9 cellular contexts compared by ENCODE assay signal in the genomic region with DNA sequence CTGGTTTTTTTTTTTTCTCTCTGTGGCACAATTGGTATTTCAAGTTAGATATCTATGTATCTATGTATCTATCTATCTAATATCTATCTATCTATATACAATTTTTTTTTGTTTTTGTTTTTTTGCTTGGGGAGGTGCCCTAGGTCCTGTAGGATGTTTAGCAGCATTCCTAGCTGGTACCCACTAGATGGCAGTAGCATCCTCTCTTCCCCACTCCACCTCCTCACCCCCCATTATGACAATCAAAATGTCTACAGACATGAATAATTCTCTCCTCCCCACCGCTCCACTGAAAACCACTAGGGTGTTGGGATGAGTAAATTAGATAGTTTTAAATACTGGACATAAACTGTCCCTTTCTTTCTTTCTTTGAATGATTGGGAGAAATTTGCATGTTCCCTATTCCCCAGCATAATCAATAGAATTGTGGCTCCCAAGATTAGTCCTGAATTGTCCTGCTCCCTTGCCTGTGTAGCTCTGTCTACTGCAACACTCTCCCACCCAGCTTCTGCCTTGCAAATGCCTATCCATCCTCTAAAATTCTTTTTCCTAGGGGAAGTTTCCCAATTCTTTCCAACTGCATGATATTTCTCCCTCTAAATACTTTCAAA.
DNase-seq lines count a peak whose midpoint lies in the region; ATAC-seq and TF ChIP-seq lines count a peak whose summit lies in the region.
"Had no signal": no experiment of that assay in that cellular context is flagged by ENCODE, and none has a peak within 500 bp of the region (broad histone marks: within the 10 kb centered on the region; RNA-seq: fewer than 3 reads in every experiment).

No MANE protein-coding gene starts in this region.

- H3K27ac Mint-ChIP-seq in type B pancreatic cell: no peak overlapping the region
- H3K27ac Mint-ChIP-seq in activated naive CD8-positive, alpha-beta T cell treated with anti-CD3 and anti-CD28 coated beads, Interleukin-2, amount 50 U/mL, for 24 hours: no peak overlapping the region

- H3K36me3 Mint-ChIP-seq in type B pancreatic cell: no peaks in the 10 kb centered on the region
- no peaks in the 10 kb centered on the region for H3K36me3 Mint-ChIP-seq in activated naive CD8-positive, alpha-beta T cell treated with anti-CD3 and anti-CD28 coated beads, Interleukin-2, amount 50 U/mL, for 24 hours (ENCODE audit: low read depth)

- H3K27ac ChIP-seq in C4-2B (no peak overlapping the region), RWPE2 (ENCODE audit: poor library complexity, severe bottlenecking) (no peak overlapping the region)

- DNase-seq in RWPE2 (ENCODE audit: low spot score) (no peak), fibroblast of villous mesenchyme (ENCODE audit: low read depth) (peak; percentile 54), type B pancreatic cell (ENCODE audit: extremely low spot score, unreplicated experiment) (no peak), NCI-H524 treated with DMSO at 0.1 percent for 48 hours (lab: John Stamatoyannopoulos, UW) (no peak)
- no peak for DNase-seq in activated naive CD8-positive, alpha-beta T cell treated with anti-CD3 and anti-CD28 coated beads, Interleukin-2, amount 50 U/mL, for 24 hours
- DNase-seq: left cardiac atrium had no signal

- no peaks in the 10 kb centered on the region for H3K27me3 ChIP-seq in RWPE2 (ENCODE audit: insufficient read depth, poor library complexity, severe bottlenecking)

- H3K4me3 Mint-ChIP-seq in type B pancreatic cell: no peak overlapping the region
- H3K4me3 Mint-ChIP-seq in activated naive CD8-positive, alpha-beta T cell treated with anti-CD3 and anti-CD28 coated beads, Interleukin-2, amount 50 U/mL, for 24 hours: no peak overlapping the region

- H3K36me3 ChIP-seq in RWPE2 (ENCODE audit: low read depth): no peaks in the 10 kb centered on the region

- no peaks in the 10 kb centered on the region for H3K4me1 ChIP-seq in RWPE2 (ENCODE audit: insufficient read depth, poor library complexity, severe bottlenecking)

- H3K4me3 ChIP-seq in RWPE2 (ENCODE audit: severe bottlenecking) (no peak overlapping the region), fibroblast of villous mesenchyme (ENCODE audit: low read depth, low read length) (no peak overlapping the region)

- no peaks in the 10 kb centered on the region for H3K4me1 Mint-ChIP-seq in type B pancreatic cell (ENCODE audit: unreplicated experiment)
- H3K4me1 Mint-ChIP-seq in activated naive CD8-positive, alpha-beta T cell treated with anti-CD3 and anti-CD28 coated beads, Interleukin-2, amount 50 U/mL, for 24 hours: no peaks in the 10 kb centered on the region

- TF ChIP-seq CTCF in C4-2B (conservative IDR thresholded peaks at IDR 0.05) (peak; percentile 87), RWPE2 (IDR thresholded peaks at IDR 0.05; ENCODE audit: poor library complexity, severe bottlenecking) (peak; percentile 89), fibroblast of villous mesenchyme (IDR thresholded peaks at IDR 0.05; ENCODE audit: insufficient read depth, low read depth, low read length) (peak; percentile 87), type B pancreatic cell (conservative IDR thresholded peaks at IDR 0.05) (peak; percentile 82)

- H3K9me3 Mint-ChIP-seq in type B pancreatic cell: no peaks in the 10 kb centered on the region
- peaks cover 8% of the 10 kb centered on the region for H3K9me3 Mint-ChIP-seq in activated naive CD8-positive, alpha-beta T cell treated with anti-CD3 and anti-CD28 coated beads, Interleukin-2, amount 50 U/mL, for 24 hours

- no peaks in the 10 kb centered on the region for H3K27me3 Mint-ChIP-seq in type B pancreatic cell
- H3K27me3 Mint-ChIP-seq in activated naive CD8-positive, alpha-beta T cell treated with anti-CD3 and anti-CD28 coated beads, Interleukin-2, amount 50 U/mL, for 24 hours: no peaks in the 10 kb centered on the region

- ATAC-seq in GM18909 (IDR thresholded peaks at IDR 0.05; ENCODE audit: poor library complexity, unreplicated experiment) (peak; percentile 93), HG03442 (IDR thresholded peaks at IDR 0.05; ENCODE audit: unreplicated experiment) (peak; percentile 79), RWPE2 (ENCODE audit: low read depth) (peak; percentile 75)
- no peak for ATAC-seq in activated naive CD8-positive, alpha-beta T cell treated with anti-CD3 and anti-CD28 coated beads, Interleukin-2, amount 50 U/mL, for 24 hours

- no peaks in the 10 kb centered on the region for H3K9me3 ChIP-seq in RWPE2 (ENCODE audit: severe bottlenecking)
